8 cellular contexts compared by ENCODE assay signal in the genomic region with DNA sequence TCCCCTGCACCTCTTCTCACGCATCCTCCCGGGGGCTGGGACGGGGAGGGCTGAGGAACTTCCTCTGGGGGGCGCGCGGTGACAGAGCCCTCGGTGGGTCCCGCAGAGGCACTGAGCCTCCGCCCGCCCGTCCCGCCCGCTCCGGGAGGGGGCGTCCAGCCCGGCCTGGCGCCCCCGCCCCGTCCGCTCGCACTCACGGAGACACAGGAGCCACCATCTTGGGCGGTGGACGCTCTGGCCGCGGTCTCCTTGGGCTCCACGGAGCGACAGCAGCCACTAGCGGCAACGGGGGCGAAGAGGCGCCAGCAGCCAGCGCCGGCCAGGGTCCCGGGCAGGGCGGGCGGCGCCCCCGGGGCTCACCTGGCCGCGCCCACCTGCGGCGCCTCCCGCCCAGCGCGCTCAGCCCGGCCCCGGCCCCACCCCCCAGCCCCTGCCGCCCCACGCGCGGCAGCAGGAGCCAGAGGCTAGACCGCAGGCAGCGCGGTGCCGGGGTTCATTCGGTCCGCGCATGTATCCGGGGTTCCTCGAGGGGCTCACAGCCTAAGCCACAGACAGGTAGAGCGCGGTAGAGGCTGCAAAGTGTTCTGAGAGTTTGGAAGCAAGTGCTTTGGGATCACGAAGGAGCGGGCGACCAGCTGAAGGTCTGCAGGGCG. TPM values are rescaled to one million over a fixed set of nuclear protein-coding genes. Genes with fewer than 3 reads are reported as not detected.
DNase-seq lines count a peak whose midpoint lies in the region; ATAC-seq, FAIRE-seq and TF ChIP-seq lines count a peak whose summit lies in the region.

A gene (minus strand): TSS at position 242 of the 653 bp plus-strand sequence. CDS start 7,225 bp downstream, outside the sequence.

- H3K27me3 ChIP-seq in GM12878 (replicated peaks in 1 of 2; ENCODE audit: control insufficient read depth in 2 of 2, insufficient read depth in 2 of 2, low read length in 1 of 2), result peaks cover 4 to 5% of the 10 kb centered on the region in 2 experiments
- peaks cover 27% of the 10 kb centered on the region for H3K27me3 ChIP-seq in iPS-18a (ENCODE audit: control insufficient read depth, insufficient read depth, low read length)

- SMC1A ChIA-PET in GM12878 (lab: Charles Lee; ENCODE audit: uncharacterized antibody, unreplicated experiment), result interaction anchor here (0.7 to 1.1 kb wide), 3 partner anchors 25 to 69 kb away, joined by 3 read pairs; no protein-coding TSS in a partner anchor

- H4K20me1 ChIP-seq in GM12878 (ENCODE audit: control insufficient read depth, insufficient read depth), result no peaks in the 10 kb centered on the region

- ATAC-seq in T-cell (replicated peaks in 1 of 4) (peak; percentile 78 to 84 (median 79)), GM12878 (peak; percentile 94), HG03097 (IDR thresholded peaks at IDR 0.05; ENCODE audit: low FRiP score, unreplicated experiment) (no peak), HG03025 (IDR thresholded peaks at IDR 0.05; ENCODE audit: low FRiP score, unreplicated experiment) (no peak)

- WGBS in GM12878 (ENCODE audit: insufficient coverage, insufficient replicate concordance, low lambda C conversion rate, missing lambda C conversion rate), result 9% methylated on average over 51 of the region's 67 CpGs

- no peaks in the 10 kb centered on the region for H3K36me3 Mint-ChIP-seq in T-cell

- intact Hi-C loops in GM12878 (cut with micrococcal nuclease; ENCODE audit: unreplicated experiment), result no loop called here

- peak; percentile 44 for DNase-seq in EL
- DNase-seq in HuH-7 (ENCODE audit: low spot score), result peak; percentile 90
- peak in 30 of 34 experiments; percentile 9 to 58 (median 34) for DNase-seq in T-cell
- no peak for DNase-seq in GM12878 (ENCODE audit: low read depth, low spot score)
- no peak for DNase-seq in skeletal muscle cell (ENCODE audit: low read depth)

- POLR2A ChIA-PET in T-cell (lab: Charles Lee), result no interaction called here
- POLR2A ChIA-PET in GM12878 (lab: Charles Lee), result no interaction called here

- TF ChIP-seq RAD21 in GM12878 (IDR thresholded peaks at IDR 0.05; ENCODE audit: insufficient read depth, low read depth, low read length), result peak; percentile 48

- H3K4me1 Mint-ChIP-seq in T-cell, result peaks cover 6 to 15% (median 9%) of the 10 kb centered on the region in 3 donors

- H3K27ac ChIP-seq in GM12878 (ENCODE audit: control insufficient read depth, insufficient read depth), result no peak within 1 kb of the TSS
- no peak within 1 kb of the TSS for H3K27ac ChIP-seq in iPS-18a (ENCODE audit: low read length)

- H3K4me1 ChIP-seq in GM12878 (ENCODE audit: control insufficient read depth, insufficient read depth, low read length) (no peaks in the 10 kb centered on the region), iPS-18a (ENCODE audit: control insufficient read depth, low read depth, low read length) (peaks cover 18% of the 10 kb centered on the region)

- in situ Hi-C loops in GM12878 (cut with MboI), result no loop called here

- TF ChIP-seq CTCF in GM12878 (IDR thresholded peaks at IDR 0.05 in 2 of 3, conservative IDR thresholded peaks at IDR 0.05 in 1 of 3; ENCODE audit: control insufficient read depth in 2 of 3, extremely low read depth in 1 of 3, insufficient read depth in 1 of 3, low read depth in 3 of 3, low read length in 3 of 3), result peak; percentile 25 to 59 (median 55); a peak in 4 of 6 replicates

- CTCF ChIA-PET in T-cell (lab: Charles Lee) (interaction anchor here in 1 of 2 donors (0.7 kb wide), 1 partner anchor 29 kb away, joined by 4 read pairs; no protein-coding TSS in a partner anchor), GM12878 (lab: Yijun Ruan, JAX) (interaction anchor here (1.0 to 1.6 kb wide), 7 partner anchors 14 to 87 kb away, joined by 3 to 5 read pairs (median 3); no protein-coding TSS in a partner anchor)

- H3K27ac Mint-ChIP-seq in T-cell, result peak within 1 kb of the TSS in 1 of 2 donors; percentile 74

- FAIRE-seq in GM12878 (lab: Jason Lieb, UNC), result no peak

- H3K4me2 ChIP-seq in GM12878 (ENCODE audit: control insufficient read depth, insufficient read depth), result peak within 1 kb of the TSS; percentile 89

- no peaks in the 10 kb centered on the region for H3K79me2 ChIP-seq in GM12878 (ENCODE audit: control insufficient read depth, insufficient read depth, low read length)

- H3K36me3 ChIP-seq in GM12878 (ENCODE audit: control insufficient read depth in 2 of 2, insufficient read depth in 2 of 2, low read length in 1 of 2) (no peaks in the 10 kb centered on the region), iPS-18a (ENCODE audit: control insufficient read depth, low read depth, low read length) (no peaks in the 10 kb centered on the region)

- H3K9me3 ChIP-seq in GM12878 (replicated peaks; ENCODE audit: control insufficient read depth, insufficient read depth, low read length) (no peaks in the 10 kb centered on the region), iPS-18a (ENCODE audit: control insufficient read depth, low read depth, low read length) (no peaks in the 10 kb centered on the region)

- H3K4me3 ChIP-seq in GM12878, result peak within 1 kb of the TSS; percentile 52; the same call in 1 of the 2 replicates
- peak within 1 kb of the TSS; percentile 58 for H3K4me3 ChIP-seq in iPS-18a (ENCODE audit: low read length)
- peak within 1 kb of the TSS; percentile 53 for H3K4me3 ChIP-seq in skeletal muscle cell (ENCODE audit: low read depth, low read length)

- TF ChIP-seq EP300 in GM12878 (IDR thresholded peaks at IDR 0.05; ENCODE audit: borderline replicate concordance in 1 of 2, control insufficient read depth in 1 of 2, low read depth in 2 of 2, low read length in 2 of 2), result no peak

- H3K9ac ChIP-seq in GM12878 (ENCODE audit: control insufficient read depth, insufficient read depth, low read length), result peak within 1 kb of the TSS; percentile 7; the same call in 1 of the 2 replicates
- H3K9ac ChIP-seq in iPS-18a (ENCODE audit: low read length), result no peak within 1 kb of the TSS

- RAD21 ChIA-PET in GM12878 (lab: Charles Lee; ENCODE audit: unreplicated experiment), result no interaction called here

- H3K27me3 Mint-ChIP-seq in T-cell, result peaks cover 23 to 42% of the 10 kb centered on the region in 2 donors

- peak within 1 kb of the TSS; percentile 71 to 80 (median 72) for H3K4me3 Mint-ChIP-seq in T-cell

- TF ChIP-seq POLR2A in GM12878 (IDR thresholded peaks at IDR 0.05; ENCODE audit: low read depth, low read length), result peak; percentile 78

- peak within 1 kb of the TSS; percentile 72 for H2AFZ ChIP-seq in GM12878 (ENCODE audit: control insufficient read depth, low read depth, low read length)

- H3K9me3 Mint-ChIP-seq in T-cell, result no peaks in the 10 kb centered on the region

- BruUV-seq in GM12878 (replicated peaks; lab: Mats Ljungman, UMichigan), result no TSS peak

TF ChIP-seq in GM12878, 131 proteins besides CTCF, POLR2A, EP300 and RAD21:
- TF ChIP-seq IKZF1 (conservative IDR thresholded peaks at IDR 0.05) (peak; percentile 32; the same call in 1 of the 2 replicates), KAT2A (conservative IDR thresholded peaks at IDR 0.05; ENCODE audit: control insufficient read depth, low read depth, low read length) (no peak), PAX8 (IDR thresholded peaks at IDR 0.05) (no peak), EGR1 (IDR thresholded peaks at IDR 0.05; ENCODE audit: borderline replicate concordance in 1 of 2, low read depth in 2 of 2, low read length in 2 of 2) (peak in 1 of 2 experiments; percentile 39; a peak in 1 of 3 replicates), RUNX3 (IDR thresholded peaks at IDR 0.05; ENCODE audit: low read length) (0 out of 2 replicates have a peak, but pooled peaks have one; percentile 8), RBBP5 (conservative IDR thresholded peaks at IDR 0.05) (no peak), SMARCA5 (IDR thresholded peaks at IDR 0.05) (peak; percentile 78; the same call in 1 of the 2 replicates), YY1 (IDR thresholded peaks at IDR 0.05; ENCODE audit: low read depth, low read length) (peak; percentile 90)
- TF ChIP-seq, protein P1, sequence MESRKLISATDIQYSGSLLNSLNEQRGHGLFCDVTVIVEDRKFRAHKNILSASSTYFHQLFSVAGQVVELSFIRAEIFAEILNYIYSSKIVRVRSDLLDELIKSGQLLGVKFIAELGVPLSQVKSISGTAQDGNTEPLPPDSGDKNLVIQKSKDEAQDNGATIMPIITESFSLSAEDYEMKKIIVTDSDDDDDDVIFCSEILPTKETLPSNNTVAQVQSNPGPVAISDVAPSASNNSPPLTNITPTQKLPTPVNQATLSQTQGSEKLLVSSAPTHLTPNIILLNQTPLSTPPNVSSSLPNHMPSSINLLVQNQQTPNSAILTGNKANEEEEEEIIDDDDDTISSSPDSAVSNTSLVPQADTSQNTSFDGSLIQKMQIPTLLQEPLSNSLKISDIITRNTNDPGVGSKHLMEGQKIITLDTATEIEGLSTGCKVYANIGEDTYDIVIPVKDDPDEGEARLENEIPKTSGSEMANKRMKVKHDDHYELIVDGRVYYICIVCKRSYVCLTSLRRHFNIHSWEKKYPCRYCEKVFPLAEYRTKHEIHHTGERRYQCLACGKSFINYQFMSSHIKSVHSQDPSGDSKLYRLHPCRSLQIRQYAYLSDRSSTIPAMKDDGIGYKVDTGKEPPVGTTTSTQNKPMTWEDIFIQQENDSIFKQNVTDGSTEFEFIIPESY (IDR thresholded peaks at IDR 0.05), result no peak
TF ChIP-seq in GM12878: peak in this region for 5.

RNA-seq across cellular contexts. Expression of the gene that starts here (rescaled TPM):
- 1 to 10 TPM in 1 of 5 donors, under 1 TPM in 4; 0.35 to 1.1 (median 0.89) TPM for total RNA-seq in T-cell
- 1.2 and 1.3 TPM in 2 replicates for total RNA-seq in GM12878 (2013; cell fraction: nucleolus; rRNA removed)
- 0.11 and 0.17 TPM in 2 replicates for total RNA-seq in GM12878 (2014; rRNA removed)
- not detected in 2 replicates for total RNA-seq in GM12878 (2014; rRNA removed; fragmentation: Illumina TruSeq; extraction: Trizol)
- 0.08 and 0.11 TPM in 2 replicates for total RNA-seq in GM12878 (2021)
- polyA plus RNA-seq in GM12878 (2011; ENCODE audit: low read depth), result 0.13 TPM
- polyA plus RNA-seq in GM12878 (2011; rRNA removed), result 0.06 and 0.08 TPM in 2 replicates
- 0.07 and 0.09 TPM in 2 replicates for polyA plus RNA-seq in GM12878 (2011; cell fraction: cytosol; rRNA removed)
- 0.18 and 0.20 TPM in 2 replicates for polyA plus RNA-seq in GM12878 (2011; cell fraction: nucleus; rRNA removed)
- 0.32 and 0.42 TPM in 2 replicates for polyA plus RNA-seq in GM12878 (2012)
- polyA plus RNA-seq in GM12878 (2014; fragmentation: Illumina TruSeq; extraction: Trizol), result 0.03 TPM in 1 of 2 replicates, not detected in the other
- not detected for polyA plus RNA-seq in GM12878 (2014; fragmentation: Nextera tagmentation; extraction: Ambion mirVana)
- 0.14 and 0.27 TPM in 2 replicates for polyA plus RNA-seq in GM12878 (2014; rRNA removed)
- polyA plus RNA-seq in GM12878 (2016; fragmentation: Nextera tagmentation; extraction: Ambion mirVana), result under 1 TPM; 0.03 to 0.04 TPM
- polyA minus RNA-seq in GM12878 (2011; rRNA and poly(A)+ RNA removed), result 0.05 TPM in 1 of 2 replicates, not detected in the other
- not detected in 2 replicates for polyA minus RNA-seq in GM12878 (2011; cell fraction: cytosol; rRNA and poly(A)+ RNA removed)
- 0.10 TPM in 1 of 2 replicates, not detected in the other for polyA minus RNA-seq in GM12878 (2011; cell fraction: nucleus; rRNA and poly(A)+ RNA removed)

Comparison
In these comparisons a context has a peak if more than half of its experiments do, and no peak if none do; other contexts are left out.
1. DNase-seq: peak in EL (single experiment), HuH-7 (single experiment) and T-cell (30 of 34); none in GM12878 (single experiment) and skeletal muscle cell (single experiment).
2. ATAC-seq: peak in T-cell (4 of 4) and GM12878 (single experiment); none in HG03097 (single experiment) and HG03025 (single experiment).
3. Peak in every context shown above with its lines, with median percentiles within 50 percentile points of each other: H3K4me3 ChIP-seq.